20 cellular contexts compared by ENCODE assay signal in genomic region chr7:121755818-121756501, GRCh38.
DNase-seq lines count a peak whose midpoint lies in the region; ATAC-seq and TF ChIP-seq lines count a peak whose summit lies in the region.
"Had no signal": no experiment of that assay in that cellular context is flagged by ENCODE, and none has a peak within 500 bp of the region (broad histone marks: within the 10 kb centered on the region; RNA-seq: fewer than 3 reads in every experiment).

No MANE protein-coding gene starts in this region.

- no peak overlapping the region for H3K27ac Mint-ChIP-seq in WTC11
- H3K27ac Mint-ChIP-seq in activated CD8-positive, alpha-beta T cell treated with anti-CD3 and anti-CD28 coated beads, Interleukin-2, amount 10 ng/mL, durations not matched to agents 7 days and 5 days: no peak overlapping the region
- no peak overlapping the region for H3K27ac Mint-ChIP-seq in CD4-positive, alpha-beta memory T cell
- H3K27ac Mint-ChIP-seq: T-cell had no signal

- H3K27ac ChIP-seq in CD4-positive, alpha-beta memory T cell (ENCODE audit: low read depth, low read length): no peak overlapping the region
- H3K27ac ChIP-seq: esophagus squamous epithelium, heart right ventricle, parathyroid adenoma, RWPE1, spleen had no signal

- POLR2A ChIA-PET in WTC11 (lab: Charles Lee): no interaction called here
- POLR2A ChIA-PET in activated CD8-positive, alpha-beta T cell treated with anti-CD3 and anti-CD28 coated beads, Interleukin-2, amount 10 ng/mL, durations not matched to agents 7 days and 5 days (lab: Charles Lee): no interaction called here
- POLR2A ChIA-PET in CD4-positive, alpha-beta memory T cell (lab: Charles Lee; ENCODE audit: partially characterized antibody): no interaction called here

- H3K4me3 ChIP-seq in CD4-positive, alpha-beta memory T cell (ENCODE audit: low read length in 2 of 2): no peak overlapping the region
- H3K4me3 ChIP-seq: esophagus squamous epithelium, heart right ventricle, spleen had no signal

- no peaks in the 10 kb centered on the region for H3K4me1 ChIP-seq in CD4-positive, alpha-beta memory T cell (ENCODE audit: insufficient read depth, low read length)
- H3K4me1 ChIP-seq: heart right ventricle, parathyroid adenoma, spleen had no signal

- CTCF ChIA-PET in WTC11 (lab: Charles Lee): interaction anchor here (0.6 to 1.7 kb wide), 3 partner anchors 216 to 426 kb away, joined by 3 to 13 read pairs (median 5); no protein-coding TSS in a partner anchor
- CTCF ChIA-PET in activated CD8-positive, alpha-beta T cell treated with anti-CD3 and anti-CD28 coated beads, Interleukin-2, amount 10 ng/mL, durations not matched to agents 7 days and 5 days (lab: Charles Lee): no interaction called here
- CTCF ChIA-PET in CD4-positive, alpha-beta memory T cell (lab: Charles Lee; ENCODE audit: partially characterized antibody): no interaction called here

- H3K9me3 ChIP-seq in CD4-positive, alpha-beta memory T cell (ENCODE audit: control insufficient read depth in 1 of 2, low read length in 2 of 2): no peaks in the 10 kb centered on the region
- H3K9me3 ChIP-seq: esophagus squamous epithelium, heart right ventricle, spleen had no signal

- DNase-seq in DMS 273 (lab: John Stamatoyannopoulos, UW; ENCODE audit: unreplicated experiment): peak; percentile 90
- peak; percentile 58 to 89 (median 62) for DNase-seq in NCI-H1417 (lab: John Stamatoyannopoulos, UW)
- no peak for DNase-seq in WTC11 (ENCODE audit: low spot score)
- peak; percentile 15 for DNase-seq in midbrain (lab: John Stamatoyannopoulos, UW)
- DNase-seq in activated CD8-positive, alpha-beta T cell treated with anti-CD3 and anti-CD28 coated beads, Interleukin-2, amount 10 ng/mL, durations not matched to agents 7 days and 5 days: no peak
- DNase-seq in SHP77 (lab: John Stamatoyannopoulos, UW): no peak
- no peak for DNase-seq in GM13977 (ENCODE audit: low spot score)
- no peak for DNase-seq in CD4-positive, alpha-beta memory T cell
- DNase-seq: activated CD8-positive, alpha-beta memory T cell treated with anti-CD3 and anti-CD28 coated beads for 24 hours; activated effector memory CD4-positive, alpha-beta T cell treated with Interleukin-2 at 50 U/mL for 16 hours; dermis blood vessel endothelial cell; esophagus squamous epithelium; heart right ventricle; KBM-7; NCI-H774; spleen; stimulated activated naive CD8-positive, alpha-beta T cell treated with anti-CD3 and anti-CD28 coated beads, Interleukin-15, Interleukin-2, amounts not matched to agents 100 U/mL and 50 U/mL, for 24 hours; T-cell had no signal

- in situ Hi-C loops in GM13977 (cut with MboI; ENCODE audit: low pct_unique_long_range_greater_than_20kb, low sequenced_read_pairs, unreplicated experiment): loop anchor here (25.0 kb wide), 1 partner anchor 231 kb away; no protein-coding TSS in a partner anchor

- no peaks in the 10 kb centered on the region for H3K27me3 ChIP-seq in CD4-positive, alpha-beta memory T cell (ENCODE audit: insufficient read depth, low read length)
- H3K27me3 ChIP-seq: esophagus squamous epithelium had no signal

- H3K27me3 Mint-ChIP-seq in WTC11 (ENCODE audit: low read depth): no peaks in the 10 kb centered on the region
- no peaks in the 10 kb centered on the region for H3K27me3 Mint-ChIP-seq in activated CD8-positive, alpha-beta T cell treated with anti-CD3 and anti-CD28 coated beads, Interleukin-2, amount 10 ng/mL, durations not matched to agents 7 days and 5 days (ENCODE audit: low read depth)
- peaks cover 0 to 2% of the 10 kb centered on the region in 2 donors for H3K27me3 Mint-ChIP-seq in CD4-positive, alpha-beta memory T cell

- no peaks in the 10 kb centered on the region for H3K36me3 ChIP-seq in CD4-positive, alpha-beta memory T cell (ENCODE audit: insufficient read depth, low read length)
- H3K36me3 ChIP-seq: esophagus squamous epithelium, heart right ventricle, spleen had no signal

- peak; percentile 78 for ATAC-seq in WTC11
- no peak for ATAC-seq in activated CD8-positive, alpha-beta T cell treated with anti-CD3 and anti-CD28 coated beads, Interleukin-2, amount 10 ng/mL, durations not matched to agents 7 days and 5 days
- ATAC-seq: heart right ventricle; stimulated activated naive CD8-positive, alpha-beta T cell treated with anti-CD3 and anti-CD28 coated beads, Interleukin-15, Interleukin-2, amounts not matched to agents 100 U/mL and 50 U/mL, for 24 hours; T-cell had no signal

- intact Hi-C loops in CD4-positive, alpha-beta memory T cell (cut with micrococcal nuclease): no loop called here

- TF ChIP-seq CTCF in WTC11 (IDR thresholded peaks at IDR 0.05) (no peak), GM13977 (IDR thresholded peaks at IDR 0.05; ENCODE audit: extremely low read depth, insufficient read depth, missing control alignments) (no peak)

- no peak overlapping the region for H3K4me3 Mint-ChIP-seq in WTC11
- H3K4me3 Mint-ChIP-seq in activated CD8-positive, alpha-beta T cell treated with anti-CD3 and anti-CD28 coated beads, Interleukin-2, amount 10 ng/mL, durations not matched to agents 7 days and 5 days: no peak overlapping the region
- H3K4me3 Mint-ChIP-seq in CD4-positive, alpha-beta memory T cell: no peak overlapping the region
- H3K4me3 Mint-ChIP-seq: T-cell had no signal

- H3K9me3 Mint-ChIP-seq in WTC11: no peaks in the 10 kb centered on the region
- no peaks in the 10 kb centered on the region for H3K9me3 Mint-ChIP-seq in activated CD8-positive, alpha-beta T cell treated with anti-CD3 and anti-CD28 coated beads, Interleukin-2, amount 10 ng/mL, durations not matched to agents 7 days and 5 days (ENCODE audit: insufficient read depth)
- H3K9me3 Mint-ChIP-seq in CD4-positive, alpha-beta memory T cell: peaks cover 0 to 10% (median 2%) of the 10 kb centered on the region in 8 donors
- H3K9me3 Mint-ChIP-seq: T-cell had no signal

- H3K4me1 Mint-ChIP-seq in WTC11: peaks cover 19% of the 10 kb centered on the region
- H3K4me1 Mint-ChIP-seq in activated CD8-positive, alpha-beta T cell treated with anti-CD3 and anti-CD28 coated beads, Interleukin-2, amount 10 ng/mL, durations not matched to agents 7 days and 5 days (ENCODE audit: low read depth): no peaks in the 10 kb centered on the region
- no peaks in the 10 kb centered on the region for H3K4me1 Mint-ChIP-seq in CD4-positive, alpha-beta memory T cell
- H3K4me1 Mint-ChIP-seq: T-cell had no signal

- no peaks in the 10 kb centered on the region for H3K36me3 Mint-ChIP-seq in WTC11
- no peaks in the 10 kb centered on the region for H3K36me3 Mint-ChIP-seq in activated CD8-positive, alpha-beta T cell treated with anti-CD3 and anti-CD28 coated beads, Interleukin-2, amount 10 ng/mL, durations not matched to agents 7 days and 5 days (ENCODE audit: low read depth)
- H3K36me3 Mint-ChIP-seq in CD4-positive, alpha-beta memory T cell: no peaks in the 10 kb centered on the region
- H3K36me3 Mint-ChIP-seq: T-cell had no signal

TF ChIP-seq in WTC11, 78 proteins besides CTCF, POLR2A, EP300 and RAD21:
- TF ChIP-seq RORB (CRISPR knock-in tag; IDR thresholded peaks at IDR 0.05) (no peak), RELA (CRISPR knock-in tag; IDR thresholded peaks at IDR 0.05; ENCODE audit: borderline replicate concordance) (no peak), ZNF281 (CRISPR knock-in tag; IDR thresholded peaks at IDR 0.05) (no peak), ZNF416 (CRISPR knock-in tag; IDR thresholded peaks at IDR 0.05) (no peak), JUN (CRISPR knock-in tag; IDR thresholded peaks at IDR 0.05) (no peak), ATF3 (CRISPR knock-in tag; conservative IDR thresholded peaks at IDR 0.05) (no peak), SMAD3 (CRISPR knock-in tag; IDR thresholded peaks at IDR 0.05; ENCODE audit: borderline replicate concordance) (no peak), FOXP1 (CRISPR knock-in tag; IDR thresholded peaks at IDR 0.05; ENCODE audit: borderline replicate concordance) (no peak), NR3C1 (CRISPR knock-in tag; conservative IDR thresholded peaks at IDR 0.05; ENCODE audit: low read depth) (no peak)
- TF ChIP-seq, protein P1, sequence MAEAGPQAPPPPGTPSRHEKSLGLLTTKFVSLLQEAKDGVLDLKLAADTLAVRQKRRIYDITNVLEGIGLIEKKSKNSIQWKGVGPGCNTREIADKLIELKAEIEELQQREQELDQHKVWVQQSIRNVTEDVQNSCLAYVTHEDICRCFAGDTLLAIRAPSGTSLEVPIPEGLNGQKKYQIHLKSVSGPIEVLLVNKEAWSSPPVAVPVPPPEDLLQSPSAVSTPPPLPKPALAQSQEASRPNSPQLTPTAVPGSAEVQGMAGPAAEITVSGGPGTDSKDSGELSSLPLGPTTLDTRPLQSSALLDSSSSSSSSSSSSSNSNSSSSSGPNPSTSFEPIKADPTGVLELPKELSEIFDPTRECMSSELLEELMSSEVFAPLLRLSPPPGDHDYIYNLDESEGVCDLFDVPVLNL (CRISPR knock-in tag; IDR thresholded peaks at IDR 0.05; ENCODE audit: borderline replicate concordance, low read depth): no peak

Comparison
In these comparisons a context has a peak if more than half of its experiments do, and no peak if none do; other contexts are left out.
1. DNase-seq: peak in DMS 273 (single experiment), NCI-H1417 (3 of 3) and midbrain (single experiment); none in WTC11 (single experiment), activated CD8-positive, alpha-beta T cell treated with anti-CD3 and anti-CD28 coated beads, Interleukin-2, amount 10 ng/mL, durations not matched to agents 7 days and 5 days (single experiment), SHP77 (0 of 2), GM13977 (single experiment) and CD4-positive, alpha-beta memory T cell (0 of 5).